In the genomic region with DNA sequence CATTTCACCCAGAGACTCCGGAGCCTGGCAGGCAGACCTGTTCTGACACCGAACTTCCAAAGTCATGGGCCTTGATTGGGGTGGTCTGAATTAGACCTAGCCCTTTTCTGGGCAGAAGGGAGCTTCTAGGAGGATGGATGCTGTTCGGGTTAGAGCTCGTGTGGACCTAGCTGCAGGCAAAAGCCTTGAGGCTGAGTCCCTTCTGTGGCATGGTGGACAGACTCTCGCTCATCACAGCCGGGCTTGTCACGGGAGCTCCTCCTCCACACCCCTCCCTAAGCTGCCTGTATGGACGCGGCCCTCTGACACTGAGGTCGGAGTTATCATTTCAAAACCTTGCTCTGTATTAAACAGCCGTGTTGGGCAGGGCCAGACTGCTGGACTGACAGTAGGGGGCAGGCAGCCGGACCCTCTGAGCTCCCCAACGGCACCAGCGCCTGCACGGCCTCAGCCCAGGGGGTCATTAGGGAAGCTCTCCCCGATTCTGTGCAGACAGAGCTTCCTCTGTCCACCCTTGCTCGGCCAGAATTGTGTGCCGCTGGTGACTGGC, we compare ENCODE assay signal across 9 cellular contexts. TPM values are rescaled to one million over a fixed set of nuclear protein-coding genes. Genes with fewer than 3 reads are reported as not detected.
DNase-seq lines count a peak whose midpoint lies in the region; ATAC-seq and FAIRE-seq lines count a peak whose summit lies in the region.
"Had no signal": no experiment of that assay in that cellular context is flagged by ENCODE, and none has a peak within 500 bp of the region (broad histone marks: within the 10 kb centered on the region; RNA-seq: fewer than 3 reads in every experiment).

No MANE protein-coding gene starts in this region.

- DNase-seq in Right ventricle myocardium superior (no peak), cardiac septum (ENCODE audit: low spot score) (no peak), caudate nucleus (lab: John Stamatoyannopoulos, UW) (no peak), HTR-8/SVneo (ENCODE audit: insufficient read length, low spot score) (no peak), amygdala (lab: John Stamatoyannopoulos, UW) (no peak), superior temporal gyrus (ENCODE audit: extremely low spot score) (no peak)

- FAIRE-seq in HTR-8/SVneo (lab: Jason Lieb, UNC), result no peak
- FAIRE-seq: TTC549 had no signal

- intact Hi-C loops in Right ventricle myocardium superior (cut with DNase I), result no loop called here
- intact Hi-C loops in cardiac septum (cut with DNase I), result no loop called here

- ATAC-seq in Right ventricle myocardium superior (ENCODE audit: poor library complexity) (peak; percentile 26), HG03159 (IDR thresholded peaks at IDR 0.05; ENCODE audit: unreplicated experiment) (peak; percentile 29), HG03457 (IDR thresholded peaks at IDR 0.05; ENCODE audit: unreplicated experiment) (no peak)

- H3K27ac ChIP-seq in caudate nucleus (ENCODE audit: low read depth, low read length), result peak overlapping the region; percentile 54

RNA-seq across cellular contexts. Expression of gene IRF5, which starts 2.2 kb away (rescaled TPM):
- 1.9 TPM for total RNA-seq in Right ventricle myocardium superior
- 1.6 TPM for total RNA-seq in cardiac septum

RNA-seq across cellular contexts. Expression of gene KCP, which starts 29.4 kb away (rescaled TPM):
- 0.11 TPM for total RNA-seq in Right ventricle myocardium superior
- 0.35 TPM for total RNA-seq in cardiac septum
